ENCODE assay signal across 18 cellular contexts in the genomic region with DNA sequence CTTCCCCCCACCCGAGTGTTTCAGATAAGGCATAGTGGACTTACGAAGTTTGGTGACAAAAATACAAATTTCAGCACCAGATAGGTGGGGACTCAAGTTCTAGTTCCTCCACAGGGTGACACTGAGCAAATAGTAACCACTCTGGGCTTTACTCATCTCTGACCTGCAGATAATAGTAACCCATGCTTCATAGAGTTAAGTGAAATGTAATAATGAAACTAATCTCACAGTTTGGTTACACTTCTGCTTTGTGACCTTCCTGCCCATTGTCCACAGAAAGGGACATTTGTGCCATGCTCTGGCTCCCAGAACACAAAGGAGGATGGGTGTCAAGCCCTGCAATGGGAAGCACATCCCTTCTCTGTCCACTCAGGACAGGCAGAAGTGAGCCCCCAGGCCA. TPM values are rescaled to one million over a fixed set of nuclear protein-coding genes. Genes with fewer than 3 reads are reported as not detected.
A peak's percentile ranks its signal among the peaks of the same experiment; 100 is the strongest.
DNase-seq lines count a peak whose midpoint lies in the region; ATAC-seq, FAIRE-seq and TF ChIP-seq lines count a peak whose summit lies in the region.
"Had no signal": no experiment of that assay in that cellular context is flagged by ENCODE, and none has a peak within 500 bp of the region (broad histone marks: within the 10 kb centered on the region; RNA-seq: fewer than 3 reads in every experiment).

No MANE protein-coding gene starts in this region.

- no peaks in the 10 kb centered on the region for H3K9me3 ChIP-seq in H1 (ENCODE audit: insufficient read depth in 2 of 2, low read depth in 1 of 2, low read length in 1 of 2)
- H3K9me3 ChIP-seq: left lung, Peyer's patch, sigmoid colon had no signal

- no peak overlapping the region for H2AK5ac ChIP-seq in H1 (ENCODE audit: low read depth, low read length)

- H2BK120ac ChIP-seq in H1 (replicated peaks; ENCODE audit: low read depth, low read length): no peak overlapping the region

- H3K23ac ChIP-seq in H1 (ENCODE audit: insufficient read length): no peak overlapping the region

- peak overlapping the region; percentile 55; the same call in 1 of the 2 replicates for H2BK20ac ChIP-seq in H1 (ENCODE audit: low read length)

- H4K91ac ChIP-seq in H1 (replicated peaks; ENCODE audit: insufficient read length, low read length): no peak overlapping the region

- H2AFZ ChIP-seq in H1 (ENCODE audit: low read length): no peak overlapping the region

- no peak overlapping the region for H2BK15ac ChIP-seq in H1 (ENCODE audit: low read length)

- CTCF ChIA-PET in H1 (lab: Charles Lee; ENCODE audit: partially characterized antibody): interaction anchor here (0.7 to 1.5 kb wide), 3 partner anchors 8 to 32 kb away, joined by 3 to 4 read pairs (median 3); no protein-coding TSS in a partner anchor
- CTCF ChIA-PET in activated CD8-positive, alpha-beta memory T cell treated with anti-CD3 and anti-CD28 coated beads, Interleukin-2, amount 10 ng/mL, durations not matched to agents 7 days and 5 days (lab: Charles Lee): no interaction called here

- no peak overlapping the region for H3K4me3 ChIP-seq in H1 (ENCODE audit: extremely low read depth in 1 of 4, insufficient read depth in 2 of 4, low read depth in 3 of 4, low read length in 4 of 4)
- H3K4me3 ChIP-seq: left lung, Peyer's patch, sigmoid colon had no signal

- H3K27ac ChIP-seq in H1 (ENCODE audit: low read depth, low read length): no peak overlapping the region
- H3K27ac ChIP-seq: C4-2B, left lung, Peyer's patch, sigmoid colon had no signal

- no peaks in the 10 kb centered on the region for H3K4me1 Mint-ChIP-seq in HFFc6 (ENCODE audit: low read depth)
- peaks cover 3% of the 10 kb centered on the region for H3K4me1 Mint-ChIP-seq in activated CD8-positive, alpha-beta memory T cell treated with anti-CD3 and anti-CD28 coated beads, Interleukin-2, amount 10 ng/mL, durations not matched to agents 7 days and 5 days

- TF ChIP-seq POLR2A in H1 (IDR thresholded peaks at IDR 0.05; ENCODE audit: control extremely low read depth in 1 of 2, low read depth in 2 of 2, low read length in 2 of 2): no peak

- no peak for FAIRE-seq in H1 (lab: Jason Lieb, UNC)
- FAIRE-seq: G401.6 had no signal

- ATAC-seq in GM18517 (IDR thresholded peaks at IDR 0.05; ENCODE audit: unreplicated experiment): peak; percentile 57
- ATAC-seq in GM21526 (IDR thresholded peaks at IDR 0.05; ENCODE audit: low FRiP score, unreplicated experiment): peak; percentile 88
- peak; percentile 58 for ATAC-seq in HG03066 (IDR thresholded peaks at IDR 0.05; ENCODE audit: low read depth, unreplicated experiment)
- ATAC-seq in activated CD8-positive, alpha-beta memory T cell treated with anti-CD3 and anti-CD28 coated beads, Interleukin-2, amount 10 ng/mL, durations not matched to agents 7 days and 5 days: no peak
- ATAC-seq: left lung had no signal

- no peak for TF ChIP-seq RAD21 in H1 (IDR thresholded peaks at IDR 0.05 in 1 of 2, conservative IDR thresholded peaks at IDR 0.05 in 1 of 2; ENCODE audit: low read depth in 2 of 2, low read length in 2 of 2)

- H3K27ac Mint-ChIP-seq in HFFc6: no peak overlapping the region
- no peak overlapping the region for H3K27ac Mint-ChIP-seq in activated CD8-positive, alpha-beta memory T cell treated with anti-CD3 and anti-CD28 coated beads, Interleukin-2, amount 10 ng/mL, durations not matched to agents 7 days and 5 days
- H3K27ac Mint-ChIP-seq: activated CD4-positive, alpha-beta memory T cell treated with anti-CD3 and anti-CD28 coated beads, Interleukin-2, amount 10 ng/mL, durations not matched to agents 7 days and 5 days; T-helper 1 cell treated with Interleukin-12 subunit alpha and Interleukin-12 subunit beta and Interleukin-4 antibody, amounts not matched to agents 30 μg/mL and 1 μg/mL, for 36 hours had no signal

- peaks cover 22% of the 10 kb centered on the region for H3K27me3 Mint-ChIP-seq in HFFc6 (ENCODE audit: insufficient read depth)
- H3K27me3 Mint-ChIP-seq in activated CD8-positive, alpha-beta memory T cell treated with anti-CD3 and anti-CD28 coated beads, Interleukin-2, amount 10 ng/mL, durations not matched to agents 7 days and 5 days: peaks cover 84% of the 10 kb centered on the region

- H4K8ac ChIP-seq in H1 (ENCODE audit: extremely low read depth, insufficient read depth, low read length): no peak overlapping the region

- H3K27me3 ChIP-seq in H1 (replicated peaks in 1 of 4; ENCODE audit: control insufficient read depth in 3 of 4, extremely low read depth in 1 of 4, insufficient read depth in 3 of 4, low read length in 3 of 4): peaks cover 35 to 64% (median 58%) of the 10 kb centered on the region in 4 experiments
- H3K27me3 ChIP-seq: Peyer's patch had no signal

- H4K5ac ChIP-seq in H1 (ENCODE audit: insufficient read length, low read depth, low read length): no peak overlapping the region

- no peaks in the 10 kb centered on the region for H3K79me1 ChIP-seq in H1 (ENCODE audit: low read depth, low read length)

- H3K4me2 ChIP-seq in H1 (ENCODE audit: insufficient read depth in 1 of 2, low read depth in 2 of 2, low read length in 2 of 2): no peak overlapping the region

- TF ChIP-seq CTCF in H1 (IDR thresholded peaks at IDR 0.05; ENCODE audit: control extremely low read depth in 1 of 3, insufficient read depth in 1 of 3, low read depth in 1 of 3, low read length in 3 of 3) (no peak), HFFc6 (IDR thresholded peaks at IDR 0.05) (no peak)

- no peaks in the 10 kb centered on the region for H3K79me2 ChIP-seq in H1 (ENCODE audit: control insufficient read depth in 1 of 2, insufficient read depth in 2 of 2, low read length in 2 of 2)

- DNase-seq in H1 (ENCODE audit: low read depth in 1 of 2, low spot score in 2 of 2) (no peak), HFFc6 (no peak), T1000 (lab: John Stamatoyannopoulos, UW) (no peak)
- DNase-seq in activated effector memory CD4-positive, alpha-beta T cell treated with Interleukin-2 at 50 U/mL for 16 hours: no peak
- DNase-seq in activated CD8-positive, alpha-beta memory T cell treated with anti-CD3 and anti-CD28 coated beads, Interleukin-2, amount 10 ng/mL, durations not matched to agents 7 days and 5 days: no peak
- DNase-seq: activated CD4-positive, alpha-beta memory T cell treated with anti-CD3 and anti-CD28 coated beads, Interleukin-2, amount 10 ng/mL, durations not matched to agents 7 days and 5 days; caudate nucleus; left lung; NCI-H226; Peyer's patch; sigmoid colon had no signal

- H3K36me3 ChIP-seq in H1 (ENCODE audit: control insufficient read depth in 2 of 4, insufficient read depth in 4 of 4, low read length in 3 of 4): peaks cover 0 to 5% (median under 1%) of the 10 kb centered on the region in 4 experiments; a peak in 2 of 8 replicates
- H3K36me3 ChIP-seq: sigmoid colon had no signal

- H3K56ac ChIP-seq in H1 (replicated peaks; ENCODE audit: insufficient read length, low read depth, low read length): no peak overlapping the region

- no peak overlapping the region for H2BK12ac ChIP-seq in H1 (ENCODE audit: low read depth, low read length)

- no peak overlapping the region for H3K14ac ChIP-seq in H1 (ENCODE audit: insufficient read length)

- no peak overlapping the region for H2BK5ac ChIP-seq in H1 (ENCODE audit: low read depth, low read length)

- H3K4me1 ChIP-seq in H1 (replicated peaks in 1 of 4; ENCODE audit: control insufficient read depth in 3 of 4, insufficient read depth in 4 of 4, low read length in 3 of 4): peaks cover 0 to 20% (median 8%) of the 10 kb centered on the region in 4 experiments; a peak in 5 of 7 replicates

- H3K9me3 Mint-ChIP-seq in HFFc6: no peaks in the 10 kb centered on the region
- no peaks in the 10 kb centered on the region for H3K9me3 Mint-ChIP-seq in activated CD8-positive, alpha-beta memory T cell treated with anti-CD3 and anti-CD28 coated beads, Interleukin-2, amount 10 ng/mL, durations not matched to agents 7 days and 5 days (ENCODE audit: low read depth)
- H3K9me3 Mint-ChIP-seq: activated CD4-positive, alpha-beta memory T cell treated with anti-CD3 and anti-CD28 coated beads, Interleukin-2, amount 10 ng/mL, durations not matched to agents 7 days and 5 days; nephron; T-helper 1 cell treated with Interleukin-12 subunit alpha and Interleukin-12 subunit beta and Interleukin-4 antibody, amounts not matched to agents 30 μg/mL and 1 μg/mL, for 36 hours had no signal

- H3K23me2 ChIP-seq in H1 (ENCODE audit: low read depth, low read length): peaks cover 5% of the 10 kb centered on the region; the same call in 1 of the 2 replicates

- no peak overlapping the region for H3K9ac ChIP-seq in H1 (replicated peaks in 1 of 4; ENCODE audit: extremely low read depth in 1 of 4, low read depth in 3 of 4, low read length in 3 of 4)

- no peak for TF ChIP-seq EP300 in H1 (IDR thresholded peaks at IDR 0.05; ENCODE audit: borderline replicate concordance in 1 of 2, low read depth in 2 of 2, low read length in 2 of 2)

- H4K20me1 ChIP-seq in H1 (replicated peaks in 1 of 2; ENCODE audit: control insufficient read depth in 1 of 2, insufficient read depth in 2 of 2, low read length in 2 of 2): peaks cover 13 to 24% of the 10 kb centered on the region in 2 experiments

- POLR2A ChIA-PET in H1 (lab: Charles Lee; ENCODE audit: partially characterized antibody): no interaction called here

- WGBS in H1 (ENCODE audit: extremely low coverage in 1 of 2, insufficient coverage in 1 of 2, insufficient read length in 1 of 2, insufficient replicate concordance in 2 of 2, low coverage in 1 of 2, low lambda C conversion rate in 2 of 2, missing lambda C conversion rate in 1 of 2), 2 experiments: 91% methylated on average over 2 of the region's 2 CpGs; no CpG with 5 or more reads in 1 of the 2 experiments

- H3K4ac ChIP-seq in H1 (replicated peaks; ENCODE audit: insufficient read length, low read depth, low read length): no peak overlapping the region

- no peaks in the 10 kb centered on the region for H3K36me3 Mint-ChIP-seq in HFFc6 (ENCODE audit: low read depth)
- H3K36me3 Mint-ChIP-seq in activated CD8-positive, alpha-beta memory T cell treated with anti-CD3 and anti-CD28 coated beads, Interleukin-2, amount 10 ng/mL, durations not matched to agents 7 days and 5 days: no peaks in the 10 kb centered on the region

- no peak overlapping the region for H3K18ac ChIP-seq in H1 (ENCODE audit: extremely low read depth, low read length)

- no peak overlapping the region for H3K4me3 Mint-ChIP-seq in HFFc6
- H3K4me3 Mint-ChIP-seq in activated CD8-positive, alpha-beta memory T cell treated with anti-CD3 and anti-CD28 coated beads, Interleukin-2, amount 10 ng/mL, durations not matched to agents 7 days and 5 days: no peak overlapping the region
- H3K4me3 Mint-ChIP-seq: activated CD4-positive, alpha-beta memory T cell treated with anti-CD3 and anti-CD28 coated beads, Interleukin-2, amount 10 ng/mL, durations not matched to agents 7 days and 5 days; T-helper 1 cell treated with Interleukin-12 subunit alpha and Interleukin-12 subunit beta and Interleukin-4 antibody, amounts not matched to agents 30 μg/mL and 1 μg/mL, for 36 hours had no signal

RNA-seq across cellular contexts. Expression of gene MAFB, which starts 8.5 kb away (rescaled TPM):
- 1.6 and 1.8 TPM in 2 replicates for total RNA-seq in H1 (2021; fragmentation: NEBNext Ultra II Directional; extraction: Animal tissue kit (Norgen Biotek cat#: 25700))
- 0.83 and 1.1 TPM in 2 replicates for polyA plus RNA-seq in H1 (2011; rRNA removed)
- polyA plus RNA-seq in H1 (2011; cell fraction: cytosol; rRNA removed): 0.54 TPM
- 1.4 TPM for polyA plus RNA-seq in H1 (2011; cell fraction: nucleus; rRNA removed)
- polyA plus RNA-seq in H1 (2012, experiment 1 of 2): 0.77 to 1.4 TPM (median 1.2 TPM) in 4 replicates
- 1.6 TPM for polyA plus RNA-seq in H1 (2012, experiment 2 of 2)
- 1.7 TPM for polyA plus RNA-seq in H1 (2013, experiment 1 of 2)
- polyA plus RNA-seq in H1 (2013, experiment 2 of 2): 1.4 TPM
- polyA minus RNA-seq in H1 (2011; rRNA and poly(A)+ RNA removed): 0.66 and 0.76 TPM in 2 replicates
- 1.4 TPM for polyA minus RNA-seq in H1 (2011; cell fraction: cytosol; rRNA and poly(A)+ RNA removed)
- polyA minus RNA-seq in H1 (2011; cell fraction: nucleus; rRNA and poly(A)+ RNA removed): 4.2 TPM
- under 1 TPM in 1 of 6 experiments, not detected in 5; 0.05 TPM for total RNA-seq in HFFc6 (2021; fragmentation: NEBNext Ultra II Directional; extraction: Animal tissue kit (Norgen Biotek cat#: 25700))
- under 1 TPM; 0.09 to 0.40 TPM for total RNA-seq in activated CD8-positive, alpha-beta memory T cell treated with anti-CD3 and anti-CD28 coated beads, Interleukin-2, amount 10 ng/mL, durations not matched to agents 7 days and 5 days
